ENCODE assay signal across 17 cellular contexts in the genomic region with DNA sequence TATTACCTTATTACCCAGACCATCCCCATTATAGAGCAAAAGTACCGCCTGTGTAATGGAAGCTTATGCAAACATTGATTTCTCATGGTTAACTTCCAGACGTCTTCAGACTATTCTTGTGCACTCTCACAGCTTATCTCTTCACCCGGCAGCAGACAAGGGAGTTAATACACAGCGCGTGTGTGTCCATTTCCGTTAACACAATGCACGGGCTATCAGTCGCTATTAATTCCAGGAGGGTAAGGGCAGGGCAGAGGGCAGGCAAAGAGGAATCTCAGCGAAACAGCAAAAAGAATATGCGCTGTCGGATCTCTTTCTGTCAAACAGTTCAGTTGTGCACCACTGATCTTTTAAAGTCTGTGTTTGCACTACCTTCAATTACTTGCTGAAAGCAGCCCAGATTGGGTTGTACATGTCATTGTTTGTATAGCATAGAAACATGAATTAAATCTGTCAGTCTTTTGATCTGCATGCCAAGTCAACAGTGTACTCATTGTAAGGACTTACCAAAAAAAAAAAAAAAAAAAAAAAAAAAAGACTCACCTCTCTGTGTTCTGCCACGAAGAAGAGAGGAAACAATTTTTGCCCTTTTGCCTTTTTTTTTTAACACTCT. TPM values are rescaled to one million over a fixed set of nuclear protein-coding genes. Genes with fewer than 3 reads are reported as not detected.
DNase-seq lines count a peak whose midpoint lies in the region; ATAC-seq, FAIRE-seq and TF ChIP-seq lines count a peak whose summit lies in the region.
"Had no signal": no experiment of that assay in that cellular context is flagged by ENCODE, and none has a peak within 500 bp of the region (broad histone marks: within the 10 kb centered on the region; RNA-seq: fewer than 3 reads in every experiment).

No MANE protein-coding gene starts in this region.

- H3K27ac ChIP-seq in keratinocyte (ENCODE audit: control insufficient read depth, insufficient read depth, low read length), result no peak overlapping the region
- H3K27ac ChIP-seq: thyroid gland had no signal

- no peak for ATAC-seq in HG03108 (IDR thresholded peaks at IDR 0.05; ENCODE audit: unreplicated experiment)
- ATAC-seq in HG02870 (IDR thresholded peaks at IDR 0.05; ENCODE audit: unreplicated experiment), result no peak
- ATAC-seq: HCT116 had no signal

- H4K20me1 ChIP-seq in keratinocyte (ENCODE audit: control insufficient read depth, extremely low read depth, insufficient read depth, low read length), result no peaks in the 10 kb centered on the region

- dilution Hi-C loops in keratinocyte (cut with MboI; ENCODE audit: extremely low pct_ligation_motif_present, low sequenced_read_pairs), result no loop called here

- no peak overlapping the region for H3K4me2 ChIP-seq in keratinocyte (ENCODE audit: control insufficient read depth, extremely low read depth, insufficient read depth, low read depth, low read length)

- TF ChIP-seq CTCF in keratinocyte (optimal IDR thresholded peaks at IDR 0.05 in 1 of 3, IDR thresholded peaks at IDR 0.05 in 1 of 3, conservative IDR thresholded peaks at IDR 0.05 in 1 of 3; ENCODE audit: extremely low read depth in 1 of 3, insufficient read depth in 2 of 3, low read length in 3 of 3) (no peak), type B pancreatic cell (conservative IDR thresholded peaks at IDR 0.05) (no peak)

- H3K27me3 Mint-ChIP-seq in type B pancreatic cell, result no peaks in the 10 kb centered on the region

- no peak overlapping the region for H3K4me3 ChIP-seq in keratinocyte (ENCODE audit: control insufficient read depth in 2 of 3, extremely low read depth in 1 of 3, insufficient read depth in 2 of 3, low read depth in 1 of 3, low read length in 3 of 3)
- H3K4me3 ChIP-seq: thyroid gland had no signal

- no peaks in the 10 kb centered on the region for H3K27me3 ChIP-seq in keratinocyte (ENCODE audit: control insufficient read depth, extremely low read depth, insufficient read depth, low read length)
- H3K27me3 ChIP-seq: thyroid gland had no signal

- H3K9me1 ChIP-seq in keratinocyte (ENCODE audit: control insufficient read depth, extremely low read depth, insufficient read depth, low read length), result no peaks in the 10 kb centered on the region

- H2AFZ ChIP-seq in keratinocyte (ENCODE audit: control insufficient read depth, low read length), result peak overlapping the region; percentile 4

- FAIRE-seq in keratinocyte (lab: Jason Lieb, UNC), result no peak
- FAIRE-seq: GM19239 had no signal

- no peaks in the 10 kb centered on the region for H3K36me3 Mint-ChIP-seq in type B pancreatic cell
- H3K36me3 Mint-ChIP-seq: naive B cell had no signal

- H3K4me1 ChIP-seq in keratinocyte (ENCODE audit: control insufficient read depth, extremely low read depth, insufficient read depth, low read length), result no peaks in the 10 kb centered on the region

- peaks cover 31% of the 10 kb centered on the region for H3K4me1 Mint-ChIP-seq in type B pancreatic cell (ENCODE audit: unreplicated experiment)
- H3K4me1 Mint-ChIP-seq: naive B cell had no signal

- H3K79me2 ChIP-seq in keratinocyte (ENCODE audit: control insufficient read depth, insufficient read depth, low read length), result no peaks in the 10 kb centered on the region

- no peaks in the 10 kb centered on the region for H3K36me3 ChIP-seq in keratinocyte (ENCODE audit: control insufficient read depth in 2 of 2, extremely low read depth in 1 of 2, insufficient read depth in 2 of 2, low read length in 2 of 2)
- H3K36me3 ChIP-seq: thyroid gland had no signal

- H3K27ac Mint-ChIP-seq in type B pancreatic cell, result no peak overlapping the region
- H3K27ac Mint-ChIP-seq: activated T-helper 2 cell treated with anti-CD3 and anti-CD28 coated beads, Interferon-gamma antibody, Interleukin-2, Interleukin-4, amounts not matched to agents 10 μg/mL and 5 μg/mL and 100 μg/mL, durations not matched to agents 14 hours and 24 hours and 36 hours; naive B cell had no signal

- DNase-seq in NCI-H2171 treated with DMSO at 0.1 percent for 48 hours (lab: John Stamatoyannopoulos, UW) (peak; percentile 3), NCI-H2171 (lab: John Stamatoyannopoulos, UW) (no peak), SHP77 treated with DMSO at 0.1 percent for 48 hours (lab: John Stamatoyannopoulos, UW) (peak; percentile 28), keratinocyte (ENCODE audit: low read depth, low spot score) (no peak), type B pancreatic cell (ENCODE audit: extremely low spot score, unreplicated experiment) (no peak)
- no peak for DNase-seq in stimulated activated CD4-positive, alpha-beta T cell treated with anti-CD3 and anti-CD28 coated beads, Interleukin-2, amount 100 ng/mL, for 24 hours
- DNase-seq: 8988T; activated CD4-positive, alpha-beta T cell treated with anti-CD3 and anti-CD28 coated beads for 48 hours; Calu3; KG1; naive B cell; thyroid gland had no signal

- H3K4me3 Mint-ChIP-seq in type B pancreatic cell, result peak overlapping the region; percentile 45
- H3K4me3 Mint-ChIP-seq: naive B cell had no signal

- H3K9ac ChIP-seq in keratinocyte (ENCODE audit: control insufficient read depth, extremely low read depth, insufficient read depth, low read length), result no peak overlapping the region

- no peaks in the 10 kb centered on the region for H3K9me3 Mint-ChIP-seq in type B pancreatic cell
- H3K9me3 Mint-ChIP-seq: activated T-helper 2 cell treated with anti-CD3 and anti-CD28 coated beads, Interferon-gamma antibody, Interleukin-2, Interleukin-4, amounts not matched to agents 10 μg/mL and 5 μg/mL and 100 μg/mL, durations not matched to agents 14 hours and 24 hours and 36 hours; naive B cell had no signal

- H3K9me3 ChIP-seq in keratinocyte (ENCODE audit: control insufficient read depth, low read depth, low read length), result no peaks in the 10 kb centered on the region
- H3K9me3 ChIP-seq: thyroid gland had no signal

RNA-seq across cellular contexts. Expression of a gene that starts 41.1 kb away (rescaled TPM):
- 0.17 to 0.40 TPM in 2 of 3 replicates, not detected in the other for polyA plus RNA-seq in keratinocyte
- not detected for polyA plus RNA-seq in keratinocyte (2011; ENCODE audit: low read depth)
- polyA plus RNA-seq in keratinocyte (2011; cell fraction: cytosol; rRNA removed), result 0.21 TPM in 1 of 2 replicates, not detected in the other
- not detected in 2 replicates for polyA plus RNA-seq in keratinocyte (2011; cell fraction: nucleus; rRNA removed)
- polyA plus RNA-seq in keratinocyte (2012; ENCODE audit: low replicate concordance), result not detected in 2 replicates
- not detected in 3 replicates for polyA minus RNA-seq in keratinocyte
- not detected for polyA minus RNA-seq in keratinocyte (2011; cell fraction: cytosol; rRNA and poly(A)+ RNA removed)
- polyA minus RNA-seq in keratinocyte (2011; cell fraction: nucleus; rRNA and poly(A)+ RNA removed), result not detected in 2 replicates
- not detected in 2 replicates for total RNA-seq in type B pancreatic cell (ENCODE audit: low replicate concordance)
- total RNA-seq: activated T-helper 2 cell treated with anti-CD3 and anti-CD28 coated beads, Interferon-gamma antibody, Interleukin-2, Interleukin-4, amounts not matched to agents 10 μg/mL and 5 μg/mL and 100 μg/mL, durations not matched to agents 14 hours and 24 hours and 36 hours; Calu3 had no signal

Comparison
In these comparisons a context has a peak if more than half of its experiments do, and no peak if none do; other contexts are left out.
1. DNase-seq: peak in NCI-H2171 treated with DMSO at 0.1 percent for 48 hours (single experiment) and SHP77 treated with DMSO at 0.1 percent for 48 hours (single experiment); none in NCI-H2171 (single experiment), keratinocyte (single experiment), type B pancreatic cell (single experiment) and stimulated activated CD4-positive, alpha-beta T cell treated with anti-CD3 and anti-CD28 coated beads, Interleukin-2, amount 100 ng/mL, for 24 hours (0 of 2).